ENCODE assay signal across 26 cellular contexts in the genomic region with DNA sequence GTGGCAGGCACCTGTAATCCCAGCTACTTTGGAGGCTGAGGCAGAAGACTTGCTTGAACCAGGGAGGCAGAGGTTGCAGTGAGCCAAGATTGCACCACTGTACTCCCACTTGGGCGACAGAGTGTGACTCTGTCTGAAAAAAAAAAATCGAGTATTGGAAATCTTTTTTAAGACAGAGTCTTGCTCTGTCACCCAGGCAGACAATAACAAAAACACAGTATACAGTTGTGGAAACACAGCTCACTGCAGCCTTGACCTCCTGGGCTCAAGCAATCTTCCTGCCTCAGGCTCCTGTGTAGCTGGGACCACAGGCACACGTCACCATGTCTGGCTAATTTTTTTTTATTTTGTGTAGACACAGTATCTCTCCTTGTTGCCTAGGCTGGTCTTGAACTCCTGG.
"Had no signal": no experiment of that assay in that cellular context is flagged by ENCODE, and none has a peak within 500 bp of the region (broad histone marks: within the 10 kb centered on the region; RNA-seq: fewer than 3 reads in every experiment).

No MANE protein-coding gene starts in this region.

- H3K9me3 ChIP-seq: SJSA1, SK-N-SH had no signal

- H3K4me1 Mint-ChIP-seq: T-cell had no signal

- H3K9me3 Mint-ChIP-seq: T-cell had no signal

- H3K27ac ChIP-seq: HL-60, SJSA1 had no signal

- H3K4me3 Mint-ChIP-seq: T-cell had no signal

- H3K4me2 ChIP-seq: SK-N-SH had no signal

- H3K4me1 ChIP-seq: SJSA1 had no signal

- FAIRE-seq: HTR-8/SVneo, RCC 7860 had no signal

- H3K4me3 ChIP-seq: SJSA1 had no signal

- H3K27ac Mint-ChIP-seq: T-cell had no signal

- DNase-seq: KBM-7, MV-4-11, NCI-H1092, NCI-H1105 treated with DMSO at 0.1 percent for 48 hours, NCI-H1417 treated with DMSO at 0.1 percent for 48 hours, NCI-H146, NCI-H1694 treated with DMSO at 0.1 percent for 48 hours, NCI-H1930, NCI-H2081, NCI-H2107, NCI-H2227 treated with DMSO at 0.1 percent for 48 hours, NCI-H446, NCI-H510A, NCI-H524 treated with DMSO at 0.1 percent for 48 hours, NCI-H69, NCI-H774, Right ventricle myocardium superior, RPMI8226, SIG-M5, SK-N-SH, SW 1271, T-cell had no signal

- ATAC-seq: T-cell had no signal

- H3K27me3 ChIP-seq: SJSA1 had no signal

- H3K9ac ChIP-seq: SK-N-SH had no signal

- H3K27me3 Mint-ChIP-seq: T-cell had no signal
